Comparison of ENCODE assay signal across 33 cellular contexts in genomic region chr3:102827386-102827785, GRCh38.
"Had no signal": no experiment of that assay in that cellular context is flagged by ENCODE, and none has a peak within 500 bp of the region (broad histone marks: within the 10 kb centered on the region; RNA-seq: fewer than 3 reads in every experiment).

No MANE protein-coding gene starts in this region.

- H3K27me3 ChIP-seq: body of pancreas, colonic mucosa, gastrocnemius medialis, hepatocyte, neural progenitor cell, sigmoid colon, thyroid gland, upper lobe of right lung had no signal

- H3K4me3 ChIP-seq: body of pancreas, colonic mucosa, gastrocnemius medialis, hepatocyte, neural progenitor cell, psoas muscle, sigmoid colon, thyroid gland, upper lobe of right lung had no signal

- H3K36me3 ChIP-seq: colonic mucosa, gastrocnemius medialis, neural progenitor cell, sigmoid colon, thyroid gland, upper lobe of right lung had no signal

- H3K9ac ChIP-seq: neural progenitor cell, parathyroid adenoma had no signal

- H3K4me1 ChIP-seq: body of pancreas, colonic mucosa, gastrocnemius medialis, neural progenitor cell, parathyroid adenoma, psoas muscle, sigmoid colon, thyroid gland, upper lobe of right lung had no signal

- H3K36me3 Mint-ChIP-seq: activated naive CD8-positive, alpha-beta T cell; mesothelial cell of epicardium; naive thymus-derived CD4-positive, alpha-beta T cell; neural progenitor cell; stimulated activated memory B cell treated with anti-CD40 and anti-IgM and Interleukin-4, amounts not matched to agents 10 μg/mL and 1 μg/mL and 100 μg/mL, for 72 hours had no signal

- H3K4me2 ChIP-seq: hepatocyte, neural progenitor cell had no signal

- H3K27me3 Mint-ChIP-seq: activated naive CD8-positive, alpha-beta T cell; naive thymus-derived CD4-positive, alpha-beta T cell; stimulated activated memory B cell treated with anti-CD40 and anti-IgM and Interleukin-4, amounts not matched to agents 10 μg/mL and 1 μg/mL and 100 μg/mL, for 72 hours; stimulated activated naive CD8-positive, alpha-beta T cell treated with anti-CD3 and anti-CD28 coated beads, Interleukin-15, amount 100 ng/mL, for 72 hours had no signal

- H3K4me3 Mint-ChIP-seq: activated naive CD8-positive, alpha-beta T cell; mesothelial cell of epicardium; naive thymus-derived CD4-positive, alpha-beta T cell; neural progenitor cell; stimulated activated memory B cell treated with anti-CD40 and anti-IgM and Interleukin-4, amounts not matched to agents 10 μg/mL and 1 μg/mL and 100 μg/mL, for 72 hours; stimulated activated naive CD8-positive, alpha-beta T cell treated with anti-CD3 and anti-CD28 coated beads, Interleukin-15, amount 100 ng/mL, for 72 hours had no signal

- H2AFZ ChIP-seq: hepatocyte, neural progenitor cell, parathyroid adenoma had no signal

- H3K9me3 ChIP-seq: body of pancreas, colonic mucosa, gastrocnemius medialis, psoas muscle, sigmoid colon, thyroid gland, upper lobe of right lung had no signal

- H3K9me3 Mint-ChIP-seq: stimulated activated memory B cell treated with anti-CD40 and anti-IgM and Interleukin-4, amounts not matched to agents 10 μg/mL and 1 μg/mL and 100 μg/mL, for 72 hours had no signal

- H3K27ac Mint-ChIP-seq: activated naive CD8-positive, alpha-beta T cell; mesothelial cell of epicardium; naive thymus-derived CD4-positive, alpha-beta T cell; neural progenitor cell; stimulated activated memory B cell treated with anti-CD40 and anti-IgM and Interleukin-4, amounts not matched to agents 10 μg/mL and 1 μg/mL and 100 μg/mL, for 72 hours; stimulated activated naive CD8-positive, alpha-beta T cell treated with anti-CD3 and anti-CD28 coated beads, Interleukin-15, amount 100 ng/mL, for 72 hours had no signal

- H3K27ac ChIP-seq: body of pancreas, colonic mucosa, gastrocnemius medialis, hepatocyte, neural progenitor cell, parathyroid adenoma, psoas muscle, sigmoid colon, thyroid gland, upper lobe of right lung, VCaP had no signal

- H3K4me1 Mint-ChIP-seq: mesothelial cell of epicardium; naive thymus-derived CD4-positive, alpha-beta T cell; neural progenitor cell; stimulated activated memory B cell treated with anti-CD40 and anti-IgM and Interleukin-4, amounts not matched to agents 10 μg/mL and 1 μg/mL and 100 μg/mL, for 72 hours; stimulated activated naive CD8-positive, alpha-beta T cell treated with anti-CD3 and anti-CD28 coated beads, Interleukin-15, amount 100 ng/mL, for 72 hours had no signal

- H3K79me2 ChIP-seq: hepatocyte, parathyroid adenoma had no signal

- ATAC-seq: body of pancreas; gastrocnemius medialis; left cardiac atrium; naive thymus-derived CD4-positive, alpha-beta T cell; psoas muscle; stimulated activated memory B cell treated with anti-CD40 and anti-IgM and Interleukin-4, amounts not matched to agents 10 μg/mL and 1 μg/mL and 100 μg/mL, for 72 hours; stimulated activated naive CD8-positive, alpha-beta T cell treated with anti-CD3 and anti-CD28 coated beads, Interleukin-15, amount 100 ng/mL, for 72 hours; upper lobe of right lung had no signal

- DNase-seq: activated CD4-positive, alpha-beta T cell treated with anti-CD3 and anti-CD28 coated beads for 48 hours; activated CD4-positive, alpha-beta T cell treated with anti-CD3 and anti-CD28 coated beads, Interleukin-2, amount 50 U/mL, for 48 hours; activated CD8-positive, alpha-beta memory T cell treated with anti-CD3 and anti-CD28 coated beads for 24 hours; activated effector memory CD4-positive, alpha-beta T cell treated with Interleukin-2 at 50 U/mL for 16 hours; activated naive CD4-positive, alpha-beta T cell treated with Interleukin-2 at 50 U/mL for 16 hours; aorta; body of pancreas; cerebellar nuclear complex; colonic mucosa; effector CD8-positive, alpha-beta T cell; gastrocnemius medialis; left cardiac atrium; mammary epithelial cell; naive thymus-derived CD4-positive, alpha-beta T cell; occipital lobe; psoas muscle; sigmoid colon; small intestine; stimulated activated CD4-positive, alpha-beta T cell treated with anti-CD3 and anti-CD28 coated beads, Interleukin-1b, Interleukin-23, amount 100 ng/mL, for 48 hours; stimulated activated CD4-positive, alpha-beta T cell treated with anti-CD3 and anti-CD28 coated beads, Interleukin-4, amount 100 ng/mL, for 4 hours; stimulated activated CD8-positive, alpha-beta memory T cell treated with anti-CD3 and anti-CD28 coated beads, Interleukin-4, amount 100 ng/mL, for 48 hours; stimulated activated naive CD8-positive, alpha-beta T cell treated with anti-CD3 and anti-CD28 coated beads, Interleukin-15, amount 100 ng/mL, for 72 hours; substantia nigra; T-helper 9 cell; thyroid gland; upper lobe of right lung had no signal
